Comparison of ENCODE assay signal across 1 cellular context in genomic region chr22:44057411-44057987, GRCh38.
TF ChIP-seq lines count a peak whose summit lies in the region.

No MANE protein-coding gene starts in this region.

TF ChIP-seq in A549, 52 proteins besides CTCF, POLR2A, EP300 and RAD21 (continued from another document):
- TF ChIP-seq E2F6 (IDR thresholded peaks at IDR 0.05; ENCODE audit: borderline replicate concordance, low read depth), result no peak
- no peak for TF ChIP-seq SMC3 (IDR thresholded peaks at IDR 0.05)
- TF ChIP-seq KDM1A (IDR thresholded peaks at IDR 0.05; ENCODE audit: low read depth), result no peak
- TF ChIP-seq EHF (CRISPR knock-in tag; IDR thresholded peaks at IDR 0.05), result no peak
- TF ChIP-seq ZC3H11A (IDR thresholded peaks at IDR 0.05), result no peak
